ENCODE assay signal across 1 cellular context in the genomic region with DNA sequence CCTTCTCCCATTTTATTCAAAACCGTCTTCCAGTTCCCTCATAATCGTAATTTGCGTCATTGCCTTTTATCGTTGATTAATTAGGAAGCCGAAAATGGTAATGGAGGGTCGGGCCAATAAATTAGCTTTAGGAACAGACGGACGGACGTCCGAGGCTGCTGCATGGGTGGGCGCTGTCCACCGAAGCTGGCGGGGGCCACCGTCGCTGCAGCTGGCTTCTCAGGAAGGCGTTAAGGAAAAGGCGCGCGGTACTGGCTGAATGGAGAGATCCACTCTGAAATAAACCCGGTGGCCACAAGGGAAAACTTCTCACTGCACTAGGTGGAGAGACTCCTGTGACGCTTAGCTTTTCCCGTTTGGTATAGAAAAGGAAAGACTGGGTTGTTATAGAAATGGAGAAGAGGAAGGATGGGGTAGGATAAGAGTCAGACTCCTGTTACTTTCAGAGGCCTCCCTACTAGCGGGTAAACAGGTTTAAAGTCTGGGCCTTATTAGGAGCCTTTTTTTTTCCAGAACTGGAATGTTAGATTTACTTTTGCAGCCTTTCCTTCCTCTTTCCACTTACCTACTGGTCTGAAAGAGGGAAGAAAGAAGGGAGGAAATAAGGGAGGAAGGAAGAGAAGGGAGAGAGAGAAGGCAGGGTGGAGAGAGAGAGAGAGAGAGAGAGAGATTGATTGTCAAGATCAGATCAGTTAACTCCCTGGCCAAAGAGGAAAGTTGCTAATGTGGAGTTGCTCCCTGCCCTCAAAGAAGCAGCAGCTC.
TF ChIP-seq lines count a peak whose summit lies in the region.

No MANE protein-coding gene starts in this region.

TF ChIP-seq in H1, 55 proteins besides CTCF, POLR2A, EP300 and RAD21:
- TF ChIP-seq KDM1A (IDR thresholded peaks at IDR 0.05; ENCODE audit: borderline replicate concordance, low read length), result no peak
- no peak for TF ChIP-seq POU5F1 (IDR thresholded peaks at IDR 0.05; ENCODE audit: low read depth, low read length)
- no peak for TF ChIP-seq ASH2L (IDR thresholded peaks at IDR 0.05; ENCODE audit: low read length)
- TF ChIP-seq TAF7 (optimal IDR thresholded peaks at IDR 0.05; ENCODE audit: borderline replicate concordance, low read depth, low read length), result no peak
- TF ChIP-seq, protein P1, sequence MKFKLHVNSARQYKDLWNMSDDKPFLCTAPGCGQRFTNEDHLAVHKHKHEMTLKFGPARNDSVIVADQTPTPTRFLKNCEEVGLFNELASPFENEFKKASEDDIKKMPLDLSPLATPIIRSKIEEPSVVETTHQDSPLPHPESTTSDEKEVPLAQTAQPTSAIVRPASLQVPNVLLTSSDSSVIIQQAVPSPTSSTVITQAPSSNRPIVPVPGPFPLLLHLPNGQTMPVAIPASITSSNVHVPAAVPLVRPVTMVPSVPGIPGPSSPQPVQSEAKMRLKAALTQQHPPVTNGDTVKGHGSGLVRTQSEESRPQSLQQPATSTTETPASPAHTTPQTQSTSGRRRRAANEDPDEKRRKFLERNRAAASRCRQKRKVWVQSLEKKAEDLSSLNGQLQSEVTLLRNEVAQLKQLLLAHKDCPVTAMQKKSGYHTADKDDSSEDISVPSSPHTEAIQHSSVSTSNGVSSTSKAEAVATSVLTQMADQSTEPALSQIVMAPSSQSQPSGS (IDR thresholded peaks at IDR 0.05; ENCODE audit: low read length), result no peak
- TF ChIP-seq SUZ12 (IDR thresholded peaks at IDR 0.05; ENCODE audit: low read length), result peak; percentile 90
- TF ChIP-seq JUND (IDR thresholded peaks at IDR 0.05; ENCODE audit: low read length), result no peak
- no peak for TF ChIP-seq KDM4A (IDR thresholded peaks at IDR 0.05; ENCODE audit: low read depth, low read length, severe bottlenecking)
- TF ChIP-seq JUN (IDR thresholded peaks at IDR 0.05; ENCODE audit: low read depth, low read length), result no peak
- TF ChIP-seq SRF (IDR thresholded peaks at IDR 0.05; ENCODE audit: low read depth, low read length), result no peak
- TF ChIP-seq RNF2 (IDR thresholded peaks at IDR 0.05; ENCODE audit: borderline replicate concordance, low read depth, low read length, missing control alignments, poor library complexity, severe bottlenecking), result peak; percentile 37
- peak; percentile 91 for TF ChIP-seq EZH2 (IDR thresholded peaks at IDR 0.05; ENCODE audit: low read depth, low read length, severe bottlenecking)
- TF ChIP-seq CEBPB (IDR thresholded peaks at IDR 0.05; ENCODE audit: low read depth, low read length), result no peak
- TF ChIP-seq, protein P2, sequence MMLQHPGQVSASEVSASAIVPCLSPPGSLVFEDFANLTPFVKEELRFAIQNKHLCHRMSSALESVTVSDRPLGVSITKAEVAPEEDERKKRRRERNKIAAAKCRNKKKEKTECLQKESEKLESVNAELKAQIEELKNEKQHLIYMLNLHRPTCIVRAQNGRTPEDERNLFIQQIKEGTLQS (IDR thresholded peaks at IDR 0.05; ENCODE audit: insufficient read depth, low read depth, low read length), result no peak
